In the genomic region with DNA sequence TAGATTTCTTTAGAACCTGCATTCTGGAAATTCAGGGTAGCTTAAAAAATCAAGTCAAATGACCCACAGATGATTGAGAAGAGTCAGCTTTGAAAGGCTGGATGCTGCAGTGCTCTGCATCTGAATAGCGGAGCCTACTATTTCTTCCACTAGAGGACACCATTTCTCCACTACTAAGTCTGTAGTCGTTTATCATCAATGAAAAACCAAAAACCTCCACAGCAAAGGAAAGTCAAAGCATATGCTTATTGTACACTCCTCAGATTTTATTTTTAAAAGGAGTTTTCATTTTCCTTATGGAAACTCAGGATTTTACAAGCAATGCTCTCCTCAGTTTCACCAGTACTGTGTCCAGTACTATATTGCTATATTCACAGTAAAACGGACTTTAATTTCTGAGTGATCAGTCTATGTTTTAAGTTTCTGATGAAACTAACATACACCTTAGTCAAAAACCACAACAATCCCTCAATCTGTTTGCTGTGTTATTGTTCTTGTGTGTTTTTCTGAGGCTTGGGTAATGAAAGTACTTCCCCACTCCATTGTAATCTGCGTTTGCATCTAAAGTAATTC, we compare ENCODE assay signal across 8 cellular contexts. TPM values are rescaled to one million over a fixed set of nuclear protein-coding genes. Genes with fewer than 3 reads are reported as not detected.
A peak's percentile ranks its signal among the peaks of the same experiment; 100 is the strongest.
DNase-seq lines count a peak whose midpoint lies in the region; ATAC-seq, FAIRE-seq and TF ChIP-seq lines count a peak whose summit lies in the region.

No MANE protein-coding gene starts in this region.

- intact Hi-C loops in posterior vena cava (cut with DNase I): loop anchor here in 1 of 2 donors (5.0 kb wide), 1 partner anchor 191 kb away; no protein-coding TSS in a partner anchor

- H3K4me3 ChIP-seq in AG04449 (ENCODE audit: low read depth, low read length) (no peak overlapping the region), Loucy (ENCODE audit: low read length, poor library complexity, severe bottlenecking) (no peak overlapping the region), fibroblast of mammary gland (ENCODE audit: control insufficient read depth, low read depth, low read length) (no peak overlapping the region), neural progenitor cell (no peak overlapping the region)

- no peak for DNase-seq in AG04449 (ENCODE audit: low read depth, low spot score)
- no peak for DNase-seq in GM12892 (ENCODE audit: insufficient read length)
- peak; percentile 29 for DNase-seq in SHP77 treated with DMSO at 0.1 percent for 48 hours (lab: John Stamatoyannopoulos, UW)
- DNase-seq in fibroblast of mammary gland (ENCODE audit: low read depth): peak; percentile 60
- DNase-seq in neural progenitor cell (ENCODE audit: low spot score): peak; percentile 64
- DNase-seq in posterior vena cava (ENCODE audit: low spot score): no peak

- peak; percentile 54 for FAIRE-seq in GM12892 (lab: Jason Lieb, UNC)

- peak; percentile 58 for ATAC-seq in HG02571 (IDR thresholded peaks at IDR 0.05; ENCODE audit: unreplicated experiment)

- H3K4me2 ChIP-seq in Loucy (ENCODE audit: low read depth, low read length, poor library complexity, severe bottlenecking) (no peak overlapping the region), neural progenitor cell (no peak overlapping the region)

- no peaks in the 10 kb centered on the region for H3F3A ChIP-seq in Loucy (ENCODE audit: low read depth)
- H3F3A ChIP-seq in neural progenitor cell (ENCODE audit: low read depth): no peaks in the 10 kb centered on the region

- no peaks in the 10 kb centered on the region for H3K4me1 Mint-ChIP-seq in neural progenitor cell

- peaks cover 2% of the 10 kb centered on the region for H3K27me3 Mint-ChIP-seq in neural progenitor cell (ENCODE audit: insufficient read depth, low read depth)

- no peak overlapping the region for H2AFZ ChIP-seq in Loucy (ENCODE audit: low read length)
- no peak overlapping the region for H2AFZ ChIP-seq in neural progenitor cell (replicated peaks)

- TF ChIP-seq CTCF in AG04449 (IDR thresholded peaks at IDR 0.05; ENCODE audit: insufficient read depth, low read length, missing control alignments) (peak; percentile 52), Loucy (conservative IDR thresholded peaks at IDR 0.05; ENCODE audit: low read length) (peak; percentile 96), fibroblast of mammary gland (conservative IDR thresholded peaks at IDR 0.05; ENCODE audit: control insufficient read depth, insufficient read depth, low read depth, low read length) (peak; percentile 98), neural progenitor cell (IDR thresholded peaks at IDR 0.05) (peak; percentile 86)

- no peak overlapping the region for H3K9ac ChIP-seq in Loucy (ENCODE audit: low read depth, low read length, poor library complexity, severe bottlenecking)
- H3K9ac ChIP-seq in neural progenitor cell: no peak overlapping the region

- CTCF ChIA-PET in AG04449 (lab: Yijun Ruan, JAX): interaction anchor here (0.6 to 5.9 kb wide), 4 partner anchors 146 to 768 kb away, joined by 3 to 50 read pairs (median 4); no protein-coding TSS in a partner anchor

- H3K79me2 ChIP-seq in Loucy (ENCODE audit: insufficient read depth, low read length) (no peaks in the 10 kb centered on the region), neural progenitor cell (ENCODE audit: low read depth) (no peaks in the 10 kb centered on the region)

- no peaks in the 10 kb centered on the region for H3K9me2 ChIP-seq in Loucy (replicated peaks; ENCODE audit: low read depth, low read length)

- POLR2A ChIA-PET in AG04449 (lab: Yijun Ruan, JAX): no interaction called here

- H3K36me3 Mint-ChIP-seq in neural progenitor cell: no peaks in the 10 kb centered on the region

- H3K36me3 ChIP-seq in Loucy (ENCODE audit: insufficient read depth, low read length): no peaks in the 10 kb centered on the region
- H3K36me3 ChIP-seq in neural progenitor cell: no peaks in the 10 kb centered on the region

- TF ChIP-seq POLR2A in GM12892 (IDR thresholded peaks at IDR 0.05; ENCODE audit: low read depth, low read length): no peak

- H3K9me3 Mint-ChIP-seq in neural progenitor cell: no peaks in the 10 kb centered on the region

- no peak overlapping the region for H3K4me3 Mint-ChIP-seq in neural progenitor cell

- no peaks in the 10 kb centered on the region for H3K9me3 ChIP-seq in Loucy (ENCODE audit: insufficient read depth, low read depth, low read length)
- H3K9me3 ChIP-seq in neural progenitor cell (ENCODE audit: low read depth): no peaks in the 10 kb centered on the region

- no peak overlapping the region for H3K27ac ChIP-seq in neural progenitor cell

- no peaks in the 10 kb centered on the region for H3K27me3 ChIP-seq in Loucy (ENCODE audit: insufficient read depth, low read length, poor library complexity, severe bottlenecking)
- no peaks in the 10 kb centered on the region for H3K27me3 ChIP-seq in neural progenitor cell

- H3K4me1 ChIP-seq in Loucy (ENCODE audit: insufficient read depth, low read length, poor library complexity, severe bottlenecking) (no peaks in the 10 kb centered on the region), neural progenitor cell (no peaks in the 10 kb centered on the region)

- H3K27ac Mint-ChIP-seq in neural progenitor cell: no peak overlapping the region

- H4K20me1 ChIP-seq in Loucy (ENCODE audit: insufficient read depth, low read length, poor library complexity, severe bottlenecking) (no peaks in the 10 kb centered on the region), neural progenitor cell (ENCODE audit: low read depth) (no peaks in the 10 kb centered on the region)

RNA-seq across cellular contexts. Expression of a gene that starts 50.5 kb away (rescaled TPM):
- 0.38 TPM for polyA plus RNA-seq in GM12892 (2012; ENCODE audit: missing spikeins)
- 9.1 and 23.7 TPM in 2 replicates for total RNA-seq in neural progenitor cell (ENCODE audit: low replicate concordance)
- total RNA-seq in posterior vena cava: 1 to 10 TPM in 1 of 2 donors, under 1 TPM in 1; 0.71 to 1.0 TPM

Comparison
In these comparisons a context has a peak if more than half of its experiments do, and no peak if none do; other contexts are left out.
1. DNase-seq: peak in SHP77 treated with DMSO at 0.1 percent for 48 hours (single experiment), fibroblast of mammary gland (single experiment) and neural progenitor cell (single experiment); none in AG04449 (single experiment), GM12892 (single experiment) and posterior vena cava (single experiment).
2. Peak in every context shown above with its lines, with median percentiles within 50 percentile points of each other: CTCF ChIP-seq.